Comparison of ENCODE assay signal across 1 cellular context in genomic region chr6:44158770-44159228, GRCh38.
TF ChIP-seq lines count a peak whose summit lies in the region.

Gene CAPN11, plus strand, starts transcription at chr6:44158820. Its CDS starts 29 bp downstream, at chr6:44158849.

TF ChIP-seq in H1, 55 proteins besides CTCF, POLR2A, EP300 and RAD21:
- TF ChIP-seq RNF2 (IDR thresholded peaks at IDR 0.05; ENCODE audit: borderline replicate concordance, low read depth, low read length, missing control alignments, poor library complexity, severe bottlenecking) = no peak
- TF ChIP-seq TAF1 (IDR thresholded peaks at IDR 0.05; ENCODE audit: low read depth, low read length) = no peak
- no peak for TF ChIP-seq TCF12 (IDR thresholded peaks at IDR 0.05; ENCODE audit: low read depth, low read length)
- no peak for TF ChIP-seq HDAC2 (IDR thresholded peaks at IDR 0.05; ENCODE audit: borderline replicate concordance in 1 of 2, low read depth in 2 of 2, low read length in 2 of 2)
- no peak for TF ChIP-seq E2F6 (IDR thresholded peaks at IDR 0.05)
- TF ChIP-seq SIN3A (conservative IDR thresholded peaks at IDR 0.05 in 1 of 2, IDR thresholded peaks at IDR 0.05 in 1 of 2; ENCODE audit: low read depth in 1 of 2, low read length in 2 of 2) = no peak
- no peak for TF ChIP-seq BCL11A (IDR thresholded peaks at IDR 0.05; ENCODE audit: low read depth in 2 of 2, low read length in 2 of 2)
- TF ChIP-seq PHF8 (conservative IDR thresholded peaks at IDR 0.05; ENCODE audit: low read depth, low read length) = no peak
- no peak for TF ChIP-seq FOSL1 (IDR thresholded peaks at IDR 0.05; ENCODE audit: insufficient read depth, low read depth, low read length)
- no peak for TF ChIP-seq ZNF274 (IDR thresholded peaks at IDR 0.05; ENCODE audit: borderline replicate concordance, extremely low read depth, low read length)
- TF ChIP-seq CHD7 (IDR thresholded peaks at IDR 0.05; ENCODE audit: insufficient replicate concordance, low read length) = no peak
- no peak for TF ChIP-seq EGR1 (IDR thresholded peaks at IDR 0.05; ENCODE audit: borderline replicate concordance, low read depth, low read length)
- TF ChIP-seq RFX5 (IDR thresholded peaks at IDR 0.05; ENCODE audit: borderline replicate concordance, low read depth, low read length) = no peak
